Comparison of ENCODE assay signal across 8 cellular contexts in genomic region chr19:39765091-39766076, GRCh38. TPM values are rescaled to one million over a fixed set of nuclear protein-coding genes. Genes with fewer than 3 reads are reported as not detected.
A peak's percentile ranks its signal among the peaks of the same experiment; 100 is the strongest.
DNase-seq lines count a peak whose midpoint lies in the region; ATAC-seq and TF ChIP-seq lines count a peak whose summit lies in the region.

No MANE protein-coding gene starts in this region.

- no peaks in the 10 kb centered on the region for H3K9me3 ChIP-seq in upper lobe of right lung

- H3K36me3 ChIP-seq in upper lobe of right lung = no peaks in the 10 kb centered on the region

- no peaks in the 10 kb centered on the region for H3K27me3 ChIP-seq in upper lobe of right lung

- H3K4me3 ChIP-seq in upper lobe of right lung = no peak overlapping the region

- H3K4me3 Mint-ChIP-seq in HFFc6 = no peak overlapping the region

- no peaks in the 10 kb centered on the region for H3K4me1 ChIP-seq in upper lobe of right lung

- intact Hi-C loops in upper lobe of right lung (cut with DNase I) = no loop called here

- no peaks in the 10 kb centered on the region for H3K36me3 Mint-ChIP-seq in HFFc6 (ENCODE audit: low read depth)

- H3K27ac ChIP-seq in upper lobe of right lung = no peak overlapping the region

- no peaks in the 10 kb centered on the region for H3K4me1 Mint-ChIP-seq in HFFc6 (ENCODE audit: low read depth)

- H3K27ac Mint-ChIP-seq in HFFc6 = no peak overlapping the region

- DNase-seq in D341Med (ENCODE audit: low spot score) (peak; percentile 52), HFFc6 (peak; percentile 15), SW480 (ENCODE audit: low spot score) (peak; percentile 52), dermis microvascular lymphatic vessel endothelial cell (ENCODE audit: low read depth in 2 of 2) (peak; percentile 11 to 53), midbrain (lab: John Stamatoyannopoulos, UW) (peak; percentile 2), upper lobe of right lung (no peak)

- H3K9me3 Mint-ChIP-seq in HFFc6 = peaks cover 4% of the 10 kb centered on the region; the same call in 1 of the 2 replicates

- peak; percentile 67 for ATAC-seq in upper lobe of right lung
- no peak for ATAC-seq in HG02759 (IDR thresholded peaks at IDR 0.05; ENCODE audit: unreplicated experiment)
- ATAC-seq in GM18868 (IDR thresholded peaks at IDR 0.05; ENCODE audit: unreplicated experiment) = no peak

- TF ChIP-seq CTCF in HFFc6 (IDR thresholded peaks at IDR 0.05) (peak; percentile 95), upper lobe of right lung (IDR thresholded peaks at IDR 0.05) (peak; percentile 85)

- peaks cover 10% of the 10 kb centered on the region; the same call in 1 of the 2 replicates for H3K27me3 Mint-ChIP-seq in HFFc6 (ENCODE audit: insufficient read depth)

RNA-seq across cellular contexts. Expression of gene LEUTX, which starts 13.3 kb away (rescaled TPM):
- not detected for total RNA-seq in HFFc6 (2021; fragmentation: NEBNext Ultra II Directional; extraction: Animal tissue kit (Norgen Biotek cat#: 25700))
- not detected in 2 replicates for total RNA-seq in dermis microvascular lymphatic vessel endothelial cell
- total RNA-seq in upper lobe of right lung = not detected

RNA-seq across cellular contexts. Expression of gene CLC, which starts 27.6 kb away (rescaled TPM):
- not detected for total RNA-seq in HFFc6 (2021; fragmentation: NEBNext Ultra II Directional; extraction: Animal tissue kit (Norgen Biotek cat#: 25700))
- total RNA-seq in dermis microvascular lymphatic vessel endothelial cell (not detected in 2 replicates), upper lobe of right lung (not detected)
